29 cellular contexts compared by ENCODE assay signal in genomic region chr12:70709022-70709421, GRCh38.
"Had no signal": no experiment of that assay in that cellular context is flagged by ENCODE, and none has a peak within 500 bp of the region (broad histone marks: within the 10 kb centered on the region; RNA-seq: fewer than 3 reads in every experiment).

No MANE protein-coding gene starts in this region.

- H3K79me2 ChIP-seq: hepatocyte had no signal

- ATAC-seq: effector memory CD8-positive, alpha-beta T cell; esophagus mucosa; foreskin keratinocyte; gastrocnemius medialis; gastroesophageal sphincter; heart left ventricle; heart right ventricle had no signal

- H3K27me3 ChIP-seq: colonic mucosa, dorsolateral prefrontal cortex, esophagus muscularis mucosa, esophagus squamous epithelium, foreskin keratinocyte, gastrocnemius medialis, gastroesophageal sphincter, heart left ventricle, hepatocyte had no signal

- DNase-seq: colonic mucosa; cortex of kidney; dermis blood vessel endothelial cell; dorsolateral prefrontal cortex; effector CD4-positive, alpha-beta T cell; effector CD8-positive, alpha-beta T cell; effector memory CD4-positive, alpha-beta T cell; effector memory CD8-positive, alpha-beta T cell; endodermal cell; erythroblast; esophagus squamous epithelium; foreskin fibroblast; foreskin keratinocyte; foreskin melanocyte; gastrocnemius medialis; glutamatergic neuron; head of caudate nucleus; heart left ventricle; heart right ventricle had no signal

- H3K9me3 ChIP-seq: colonic mucosa, esophagus muscularis mucosa, esophagus squamous epithelium, gastrocnemius medialis, gastroesophageal sphincter, heart left ventricle, heart right ventricle had no signal

- H3K4me2 ChIP-seq: hepatocyte had no signal

- H3K4me1 ChIP-seq: colonic mucosa, esophagus muscularis mucosa, esophagus squamous epithelium, foreskin keratinocyte, gastrocnemius medialis, gastroesophageal sphincter, heart left ventricle had no signal

- H3K36me3 ChIP-seq: colonic mucosa, esophagus muscularis mucosa, esophagus squamous epithelium, gastrocnemius medialis, gastroesophageal sphincter, heart left ventricle, heart right ventricle had no signal

- FAIRE-seq: colon, endometrium, endothelial cell of umbilical vein, frontal cortex had no signal

- H3K4me3 ChIP-seq: colonic mucosa, coronary artery, dorsolateral prefrontal cortex, esophagus muscularis mucosa, esophagus squamous epithelium, gastrocnemius medialis, gastroesophageal sphincter, heart left ventricle, heart right ventricle, hepatocyte had no signal

- H3K27ac ChIP-seq: colonic mucosa, coronary artery, dorsolateral prefrontal cortex, epithelial cell of prostate, esophagus muscularis mucosa, esophagus squamous epithelium, foreskin keratinocyte, gastrocnemius medialis, gastroesophageal sphincter, heart left ventricle, heart right ventricle, hepatocyte had no signal

- H2AFZ ChIP-seq: hepatocyte had no signal
